Comparison of ENCODE assay signal across 8 cellular contexts in genomic region chr22:28799125-28799833, GRCh38. TPM values are rescaled to one million over a fixed set of nuclear protein-coding genes. Genes with fewer than 3 reads are reported as not detected.
DNase-seq lines count a peak whose midpoint lies in the region; ATAC-seq and TF ChIP-seq lines count a peak whose summit lies in the region.

No MANE protein-coding gene starts in this region.

- H3K27me3 ChIP-seq in HUES64 (ENCODE audit: insufficient read depth, low read length): no peaks in the 10 kb centered on the region
- no peaks in the 10 kb centered on the region for H3K27me3 ChIP-seq in mesendoderm (ENCODE audit: insufficient read depth, low read length, poor library complexity)
- H3K27me3 ChIP-seq in tibial nerve: no peaks in the 10 kb centered on the region

- TF ChIP-seq POLR2A in tibial nerve (IDR thresholded peaks at IDR 0.05): peak; percentile 64 to 78

- peak overlapping the region; percentile 91 for H2AK5ac ChIP-seq in mesendoderm (ENCODE audit: low read length)

- peak in 1 of 2 donors; percentile 92 for TF ChIP-seq EP300 in tibial nerve (IDR thresholded peaks at IDR 0.05)

- H3K23ac ChIP-seq in mesendoderm (ENCODE audit: low read length): peak overlapping the region; percentile 54

- no peak for TF ChIP-seq CTCF in tibial nerve (IDR thresholded peaks at IDR 0.05)

- peaks cover 8% of the 10 kb centered on the region for H3K79me1 ChIP-seq in mesendoderm (ENCODE audit: low read length)

- peak overlapping the region; percentile 96 for H3K56ac ChIP-seq in mesendoderm (ENCODE audit: low read length)

- H3K36me3 ChIP-seq in HUES64 (ENCODE audit: insufficient read depth, low read length) (peaks cover 48% of the 10 kb centered on the region), mesendoderm (ENCODE audit: control insufficient read depth, insufficient read depth, low read length) (peaks cover 13% of the 10 kb centered on the region), tibial nerve (peaks cover 0 to 34% (median 22%) of the 10 kb centered on the region in 3 donors)

- H3K4me3 Mint-ChIP-seq in T-helper 17 cell: peak overlapping the region; percentile 99
- peak overlapping the region; percentile 85 to 88 for H3K4me3 Mint-ChIP-seq in effector memory CD8-positive, alpha-beta T cell

- no peak for ATAC-seq in T-helper 17 cell
- ATAC-seq in effector memory CD8-positive, alpha-beta T cell (replicated peaks): no peak

- peaks cover 33% of the 10 kb centered on the region for H3K79me2 ChIP-seq in mesendoderm (ENCODE audit: control insufficient read depth, insufficient read depth, low read length)

- peak overlapping the region; percentile 73 for H3K4me2 ChIP-seq in mesendoderm (ENCODE audit: low read length)

- peaks cover 41% of the 10 kb centered on the region for H3K4me1 Mint-ChIP-seq in T-helper 17 cell
- H3K4me1 Mint-ChIP-seq in effector memory CD8-positive, alpha-beta T cell (ENCODE audit: low read depth in 2 of 2): peaks cover 44 to 55% of the 10 kb centered on the region in 2 donors

- no peak overlapping the region for H4K5ac ChIP-seq in mesendoderm (ENCODE audit: low read length)

- H3K9me3 Mint-ChIP-seq in effector memory CD8-positive, alpha-beta T cell: no peaks in the 10 kb centered on the region

- peak; percentile 93 for DNase-seq in ELR (ENCODE audit: low read depth)
- no peak for DNase-seq in T-helper 17 cell
- DNase-seq in effector memory CD8-positive, alpha-beta T cell: no peak
- DNase-seq in mesendoderm: peak; percentile 74
- peak; percentile 44 to 83 for DNase-seq in tibial nerve (ENCODE audit: low spot score in 2 of 2)
- no peak for DNase-seq in NK-92 treated with Interleukin-12 subunit alpha and Interleukin-12 subunit beta, amount 100 ng/mL, for 24 hours (lab: John Stamatoyannopoulos, UW)
- no peak for DNase-seq in hippocampal formation (lab: John Stamatoyannopoulos, UW)

- H3K27ac ChIP-seq in HUES64 (ENCODE audit: low read depth, low read length): peak overlapping the region; percentile 92
- H3K27ac ChIP-seq in mesendoderm (ENCODE audit: low read depth, low read length): peak overlapping the region; percentile 69
- peak overlapping the region; percentile 98 to 100 (median 100) for H3K27ac ChIP-seq in tibial nerve

- peak overlapping the region; percentile 100 for H3K27ac Mint-ChIP-seq in T-helper 17 cell
- peak overlapping the region; percentile 92 to 98 for H3K27ac Mint-ChIP-seq in effector memory CD8-positive, alpha-beta T cell

- 7% methylated on average over 7 of the region's 7 CpGs for WGBS in HUES64
- no CpG with 5 or more reads among the region's 7 CpGs for WGBS in mesendoderm (ENCODE audit: extremely low coverage, insufficient coverage, low lambda C conversion rate)
- 0 to 2% methylated on average over 7 of the region's 7 CpGs for WGBS in tibial nerve, 2 donors

- H2BK120ac ChIP-seq in mesendoderm (ENCODE audit: low read depth, low read length): no peak overlapping the region

- peak overlapping the region; percentile 91 for H4K8ac ChIP-seq in mesendoderm (ENCODE audit: low read depth, low read length)

- peak overlapping the region; percentile 97 for H3K4me3 ChIP-seq in HUES64 (ENCODE audit: low read length)
- peak overlapping the region; percentile 69 for H3K4me3 ChIP-seq in mesendoderm (ENCODE audit: low read length)
- peak overlapping the region; percentile 76 to 99 (median 88) for H3K4me3 ChIP-seq in tibial nerve

- peaks cover 9% of the 10 kb centered on the region for H3K36me3 Mint-ChIP-seq in T-helper 17 cell (ENCODE audit: low read depth)
- H3K36me3 Mint-ChIP-seq in effector memory CD8-positive, alpha-beta T cell (ENCODE audit: insufficient read depth): peaks cover 88% of the 10 kb centered on the region

- no peak overlapping the region for H2BK15ac ChIP-seq in mesendoderm (replicated peaks; ENCODE audit: low read depth)

- peaks cover 8% of the 10 kb centered on the region for H3K4me1 ChIP-seq in HUES64 (ENCODE audit: insufficient read depth, low read length)
- H3K4me1 ChIP-seq in mesendoderm (ENCODE audit: control insufficient read depth, low read depth, low read length): peaks cover 3% of the 10 kb centered on the region
- H3K4me1 ChIP-seq in tibial nerve: peaks cover 0 to 75% (median 30%) of the 10 kb centered on the region in 4 donors

- H3K9ac ChIP-seq in HUES64 (ENCODE audit: low read depth, low read length) (peak overlapping the region; percentile 99), mesendoderm (ENCODE audit: low read length) (peak overlapping the region; percentile 99)

- H3K27me3 Mint-ChIP-seq in T-helper 17 cell: no peaks in the 10 kb centered on the region
- no peaks in the 10 kb centered on the region for H3K27me3 Mint-ChIP-seq in effector memory CD8-positive, alpha-beta T cell

- H3K18ac ChIP-seq in mesendoderm (ENCODE audit: low read length): peak overlapping the region; percentile 91

- H2BK5ac ChIP-seq in mesendoderm (ENCODE audit: low read length): peak overlapping the region; percentile 12

- no peaks in the 10 kb centered on the region for H3K9me3 ChIP-seq in HUES64 (ENCODE audit: insufficient read depth, low read depth, low read length)
- no peaks in the 10 kb centered on the region for H3K9me3 ChIP-seq in T-helper 17 cell (ENCODE audit: control insufficient read depth, low read length, poor library complexity, severe bottlenecking)
- H3K9me3 ChIP-seq in tibial nerve: no peaks in the 10 kb centered on the region

- peak overlapping the region; percentile 100 for H3K4ac ChIP-seq in mesendoderm (ENCODE audit: low read depth, low read length)

RNA-seq across cellular contexts. Expression of gene XBP1, which starts 1.1 kb away (rescaled TPM):
- 95.6 TPM for polyA plus RNA-seq in HUES64 (2013, experiment 1 of 2)
- polyA plus RNA-seq in HUES64 (2013, experiment 2 of 2): 103 TPM
- total RNA-seq in T-helper 17 cell (100 to 1,000 TPM; 146 to 156 TPM), tibial nerve (100 to 1,000 TPM in 3 of 4 donors, 10 to 100 TPM in 1; 65.6 to 113 (median 111) TPM)
- polyA plus RNA-seq in mesendoderm (2013, experiment 1 of 2): 129 TPM
- polyA plus RNA-seq in mesendoderm (2013, experiment 2 of 2): 129 TPM

RNA-seq across cellular contexts. Expression of gene CCDC117, which starts 26.8 kb away (rescaled TPM):
- polyA plus RNA-seq in HUES64 (2013, experiment 1 of 2): 19.9 TPM
- polyA plus RNA-seq in HUES64 (2013, experiment 2 of 2): 23.4 TPM
- 10 to 100 TPM; 13.9 to 24.5 TPM for total RNA-seq in T-helper 17 cell
- 26.3 TPM for polyA plus RNA-seq in mesendoderm (2013, experiment 1 of 2)
- polyA plus RNA-seq in mesendoderm (2013, experiment 2 of 2): 25.9 TPM
- total RNA-seq in tibial nerve: 10 to 100 TPM; 16.7 to 22.4 (median 20.6) TPM

RNA-seq across cellular contexts. Expression of gene HSCB, which starts 57.4 kb away (rescaled TPM):
- 18.5 TPM for polyA plus RNA-seq in HUES64 (2013, experiment 1 of 2)
- 18.2 TPM for polyA plus RNA-seq in HUES64 (2013, experiment 2 of 2)
- 1 to 10 TPM; 5.6 to 7.2 TPM for total RNA-seq in T-helper 17 cell
- 17.2 TPM for polyA plus RNA-seq in mesendoderm (2013, experiment 1 of 2)
- polyA plus RNA-seq in mesendoderm (2013, experiment 2 of 2): 17.8 TPM
- total RNA-seq in tibial nerve: 10 to 100 TPM; 20.0 to 38.7 (median 27.0) TPM

RNA-seq across cellular contexts. Expression of gene CHEK2, which starts 57.7 kb away (rescaled TPM):
- polyA plus RNA-seq in HUES64 (2013, experiment 1 of 2): 51.1 TPM
- 54.2 TPM for polyA plus RNA-seq in HUES64 (2013, experiment 2 of 2)
- 1 to 10 TPM; 7.5 to 8.3 TPM for total RNA-seq in T-helper 17 cell
- 55.2 TPM for polyA plus RNA-seq in mesendoderm (2013, experiment 1 of 2)
- polyA plus RNA-seq in mesendoderm (2013, experiment 2 of 2): 55.9 TPM
- 10 to 100 TPM in 2 of 4 donors, 1 to 10 TPM in 2; 7.4 to 22.0 (median 13.1) TPM for total RNA-seq in tibial nerve

Comparison
In these comparisons a context has a peak if more than half of its experiments do, and no peak if none do; other contexts are left out.
1. DNase-seq: peak in ELR (single experiment), mesendoderm (single experiment) and tibial nerve (2 of 2); none in T-helper 17 cell (0 of 3), effector memory CD8-positive, alpha-beta T cell (0 of 3), NK-92 treated with Interleukin-12 subunit alpha and Interleukin-12 subunit beta, amount 100 ng/mL, for 24 hours (single experiment) and hippocampal formation (0 of 2).
2. Peak in every context shown above with its lines, with median percentiles within 50 percentile points of each other: H3K27ac ChIP-seq and H3K4me3 ChIP-seq.